Comparison of ENCODE assay signal across 8 cellular contexts in the genomic region with DNA sequence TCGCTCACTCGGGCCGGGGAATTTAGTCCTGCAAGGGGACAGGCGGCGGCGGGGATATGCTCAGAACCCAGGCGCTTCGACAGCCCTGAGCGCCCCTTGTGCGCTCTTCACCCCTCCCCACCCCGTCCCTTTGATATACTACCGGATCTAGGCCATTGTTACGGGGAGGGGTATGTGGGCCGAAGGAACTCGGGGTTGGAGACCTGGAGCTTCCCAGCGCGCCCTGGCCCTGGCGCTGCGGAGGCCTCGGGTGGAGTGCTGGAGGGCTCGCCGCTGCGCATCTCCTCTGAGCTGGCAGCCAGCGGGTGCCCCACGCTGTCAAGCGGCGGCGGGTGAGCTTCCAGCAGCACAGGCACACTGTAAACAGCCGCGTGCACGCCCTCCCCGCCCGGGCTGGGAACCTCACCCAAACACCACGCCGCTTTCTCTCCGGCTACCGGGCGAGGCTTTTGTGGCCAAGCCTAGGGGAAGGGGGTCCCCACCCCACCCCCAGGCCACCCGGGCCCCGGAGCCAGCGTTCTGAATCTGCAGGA. TPM values are rescaled to one million over a fixed set of nuclear protein-coding genes. Genes with fewer than 3 reads are reported as not detected.
DNase-seq lines count a peak whose midpoint lies in the region; ATAC-seq, FAIRE-seq and TF ChIP-seq lines count a peak whose summit lies in the region.

No MANE protein-coding gene starts in this region.

- no peak for TF ChIP-seq POLR2A in GM12891 (IDR thresholded peaks at IDR 0.05; ENCODE audit: low read depth, low read length)

- peaks cover 13% of the 10 kb centered on the region; the same call in 1 of the 2 replicates for H3K4me1 ChIP-seq in iPS-20b (ENCODE audit: insufficient read depth, low read length)

- H3K36me3 Mint-ChIP-seq in activated naive CD8-positive, alpha-beta T cell treated with anti-CD3 and anti-CD28 coated beads, Interleukin-2, amount 10 ng/mL, durations not matched to agents 7 days and 5 days: no peaks in the 10 kb centered on the region
- H3K36me3 Mint-ChIP-seq in stimulated activated naive B cell treated with anti-CD40 and anti-IgM and Interleukin-4, amounts not matched to agents 10 μg/mL and 1 μg/mL and 100 μg/mL, for 72 hours: peaks cover 0 to 2% of the 10 kb centered on the region in 2 donors

- H3K9ac ChIP-seq in iPS-20b (ENCODE audit: low read depth, low read length): peak overlapping the region; percentile 75; the same call in 1 of the 2 replicates

- H3K4me1 Mint-ChIP-seq in activated naive CD8-positive, alpha-beta T cell treated with anti-CD3 and anti-CD28 coated beads, Interleukin-2, amount 10 ng/mL, durations not matched to agents 7 days and 5 days: peaks cover 7% of the 10 kb centered on the region
- H3K4me1 Mint-ChIP-seq in stimulated activated naive B cell treated with anti-CD40 and anti-IgM and Interleukin-4, amounts not matched to agents 10 μg/mL and 1 μg/mL and 100 μg/mL, for 72 hours: peaks cover 33 to 67% of the 10 kb centered on the region in 2 donors

- TF ChIP-seq CTCF in AG09309 (IDR thresholded peaks at IDR 0.05; ENCODE audit: control insufficient read depth, insufficient read depth, low read depth, low read length, missing control alignments): no peak

- H3K9me3 Mint-ChIP-seq in activated naive CD8-positive, alpha-beta T cell treated with anti-CD3 and anti-CD28 coated beads, Interleukin-2, amount 10 ng/mL, durations not matched to agents 7 days and 5 days: no peaks in the 10 kb centered on the region
- no peaks in the 10 kb centered on the region for H3K9me3 Mint-ChIP-seq in stimulated activated naive B cell treated with anti-CD40 and anti-IgM and Interleukin-4, amounts not matched to agents 10 μg/mL and 1 μg/mL and 100 μg/mL, for 72 hours

- DNase-seq in AG09309 (ENCODE audit: low read depth): no peak
- peak in 51 of 76 experiments; percentile 0 to 51 (median 18) for DNase-seq in HUDEP-2 (lab: John Stamatoyannopoulos, UW; ENCODE audit: unreplicated experiment in 76 of 76)
- no peak for DNase-seq in activated naive CD8-positive, alpha-beta T cell treated with anti-CD3 and anti-CD28 coated beads, Interleukin-2, amount 10 ng/mL, durations not matched to agents 7 days and 5 days
- no peak for DNase-seq in stimulated activated naive B cell treated with anti-CD40 and anti-IgM and Interleukin-4, amounts not matched to agents 10 μg/mL and 1 μg/mL and 100 μg/mL, for 72 hours
- DNase-seq in middle frontal gyrus (ENCODE audit: extremely low spot score, low spot score): no peak
- DNase-seq in GM12891 (ENCODE audit: insufficient read length, low spot score): no peak

- H3K27me3 Mint-ChIP-seq in activated naive CD8-positive, alpha-beta T cell treated with anti-CD3 and anti-CD28 coated beads, Interleukin-2, amount 10 ng/mL, durations not matched to agents 7 days and 5 days: no peaks in the 10 kb centered on the region
- peaks cover 0 to 27% of the 10 kb centered on the region in 2 donors for H3K27me3 Mint-ChIP-seq in stimulated activated naive B cell treated with anti-CD40 and anti-IgM and Interleukin-4, amounts not matched to agents 10 μg/mL and 1 μg/mL and 100 μg/mL, for 72 hours

- H3K4me3 ChIP-seq in AG09309 (ENCODE audit: control insufficient read depth, low read depth, low read length) (peak overlapping the region; percentile 22), iPS-20b (ENCODE audit: low read length) (peak overlapping the region; percentile 61; the same call in 1 of the 2 replicates)

- no peak overlapping the region for H3K27ac ChIP-seq in iPS-20b (ENCODE audit: low read length)

- peak overlapping the region; percentile 85 for H3K4me3 Mint-ChIP-seq in activated naive CD8-positive, alpha-beta T cell treated with anti-CD3 and anti-CD28 coated beads, Interleukin-2, amount 10 ng/mL, durations not matched to agents 7 days and 5 days
- peak overlapping the region; percentile 65 to 86 for H3K4me3 Mint-ChIP-seq in stimulated activated naive B cell treated with anti-CD40 and anti-IgM and Interleukin-4, amounts not matched to agents 10 μg/mL and 1 μg/mL and 100 μg/mL, for 72 hours

- no peaks in the 10 kb centered on the region for H3K36me3 ChIP-seq in iPS-20b (ENCODE audit: insufficient read depth, low read depth, low read length)

- H3K9me3 ChIP-seq in iPS-20b (ENCODE audit: insufficient read depth, low read depth, low read length): no peaks in the 10 kb centered on the region

- no peak for ATAC-seq in activated naive CD8-positive, alpha-beta T cell treated with anti-CD3 and anti-CD28 coated beads, Interleukin-2, amount 10 ng/mL, durations not matched to agents 7 days and 5 days (ENCODE audit: low read depth)
- ATAC-seq in stimulated activated naive B cell treated with anti-CD40 and anti-IgM and Interleukin-4, amounts not matched to agents 10 μg/mL and 1 μg/mL and 100 μg/mL, for 72 hours (replicated peaks): peak; percentile 29 to 33
- no peak for ATAC-seq in GM18909 (IDR thresholded peaks at IDR 0.05; ENCODE audit: poor library complexity, unreplicated experiment)

- no peak for FAIRE-seq in GM12891 (lab: Jason Lieb, UNC)

- POLR2A ChIA-PET in activated naive CD8-positive, alpha-beta T cell treated with anti-CD3 and anti-CD28 coated beads, Interleukin-2, amount 10 ng/mL, durations not matched to agents 7 days and 5 days (lab: Charles Lee): interaction anchor here (0.7 to 4.7 kb wide), 5 partner anchors 17 to 297 kb away, joined by 4 to 35 read pairs (median 13); a partner anchor contains a TSS

- H3K27ac Mint-ChIP-seq in activated naive CD8-positive, alpha-beta T cell treated with anti-CD3 and anti-CD28 coated beads, Interleukin-2, amount 10 ng/mL, durations not matched to agents 7 days and 5 days: no peak overlapping the region
- H3K27ac Mint-ChIP-seq in stimulated activated naive B cell treated with anti-CD40 and anti-IgM and Interleukin-4, amounts not matched to agents 10 μg/mL and 1 μg/mL and 100 μg/mL, for 72 hours: peak overlapping the region; percentile 75

- H3K27me3 ChIP-seq in iPS-20b (ENCODE audit: insufficient read depth, low read length): peaks cover 64% of the 10 kb centered on the region

TF ChIP-seq in GM12891, 5 proteins besides CTCF, POLR2A, EP300 and RAD21:
- TF ChIP-seq POU2F2 (IDR thresholded peaks at IDR 0.05; ENCODE audit: low read depth, low read length): no peak
- TF ChIP-seq SPI1 (IDR thresholded peaks at IDR 0.05; ENCODE audit: low read depth, low read length): no peak
- TF ChIP-seq TAF1 (IDR thresholded peaks at IDR 0.05; ENCODE audit: low read depth, low read length): no peak
- no peak for TF ChIP-seq PAX5 (IDR thresholded peaks at IDR 0.05; ENCODE audit: insufficient read depth, low read length, severe bottlenecking)
- no peak for TF ChIP-seq POLR2AphosphoS5 (IDR thresholded peaks at IDR 0.05; ENCODE audit: low read depth, low read length)

RNA-seq across cellular contexts. Expression of a gene that starts 54.5 kb away (rescaled TPM):
- 10 to 100 TPM; 44.7 to 46.4 TPM for total RNA-seq in activated naive CD8-positive, alpha-beta T cell treated with anti-CD3 and anti-CD28 coated beads, Interleukin-2, amount 10 ng/mL, durations not matched to agents 7 days and 5 days
- polyA plus RNA-seq in GM12891 (2012; ENCODE audit: low read depth, missing spikeins): 5.5 TPM

Comparison
In these comparisons a context has a peak if more than half of its experiments do, and no peak if none do; other contexts are left out.
1. DNase-seq: peak in HUDEP-2 (51 of 76); none in AG09309 (single experiment), activated naive CD8-positive, alpha-beta T cell treated with anti-CD3 and anti-CD28 coated beads, Interleukin-2, amount 10 ng/mL, durations not matched to agents 7 days and 5 days (single experiment), stimulated activated naive B cell treated with anti-CD40 and anti-IgM and Interleukin-4, amounts not matched to agents 10 μg/mL and 1 μg/mL and 100 μg/mL, for 72 hours (single experiment), middle frontal gyrus (single experiment) and GM12891 (single experiment).
2. ATAC-seq: peak in stimulated activated naive B cell treated with anti-CD40 and anti-IgM and Interleukin-4, amounts not matched to agents 10 μg/mL and 1 μg/mL and 100 μg/mL, for 72 hours (2 of 2); none in activated naive CD8-positive, alpha-beta T cell treated with anti-CD3 and anti-CD28 coated beads, Interleukin-2, amount 10 ng/mL, durations not matched to agents 7 days and 5 days (single experiment) and GM18909 (single experiment).